In the genomic region with DNA sequence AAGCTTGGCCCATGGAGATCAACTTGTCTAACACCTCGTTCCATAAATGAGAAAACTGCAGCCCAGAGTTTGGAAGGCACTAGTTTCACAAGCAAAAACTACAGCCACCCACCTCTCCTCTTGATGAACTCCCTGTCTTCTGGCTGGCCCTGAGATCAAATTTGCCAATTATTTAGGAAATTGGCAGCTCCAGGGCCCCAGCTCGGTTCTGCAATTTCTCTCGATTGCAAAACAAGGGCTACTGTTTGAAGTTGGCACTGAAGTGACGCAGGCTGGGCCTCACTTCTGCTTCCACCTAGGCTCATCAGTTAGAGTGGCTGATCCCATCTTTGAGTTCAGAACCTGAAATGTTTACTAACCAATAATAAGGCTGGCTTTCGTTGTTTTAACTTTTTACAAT, we compare ENCODE assay signal across 1 cellular context.
TF ChIP-seq lines count a peak whose summit lies in the region.

No MANE protein-coding gene starts in this region.

TF ChIP-seq in K562, 482 proteins besides CTCF, POLR2A, EP300 and RAD21 (continued from another document):
- TF ChIP-seq, protein P1, sequence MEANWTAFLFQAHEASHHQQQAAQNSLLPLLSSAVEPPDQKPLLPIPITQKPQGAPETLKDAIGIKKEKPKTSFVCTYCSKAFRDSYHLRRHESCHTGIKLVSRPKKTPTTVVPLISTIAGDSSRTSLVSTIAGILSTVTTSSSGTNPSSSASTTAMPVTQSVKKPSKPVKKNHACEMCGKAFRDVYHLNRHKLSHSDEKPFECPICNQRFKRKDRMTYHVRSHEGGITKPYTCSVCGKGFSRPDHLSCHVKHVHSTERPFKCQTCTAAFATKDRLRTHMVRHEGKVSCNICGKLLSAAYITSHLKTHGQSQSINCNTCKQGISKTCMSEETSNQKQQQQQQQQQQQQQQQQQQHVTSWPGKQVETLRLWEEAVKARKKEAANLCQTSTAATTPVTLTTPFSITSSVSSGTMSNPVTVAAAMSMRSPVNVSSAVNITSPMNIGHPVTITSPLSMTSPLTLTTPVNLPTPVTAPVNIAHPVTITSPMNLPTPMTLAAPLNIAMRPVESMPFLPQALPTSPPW (CRISPR knock-in tag; IDR thresholded peaks at IDR 0.05) = peak; percentile 1; the same call in 1 of the 2 replicates
- TF ChIP-seq CBX8 (IDR thresholded peaks at IDR 0.05; ENCODE audit: borderline replicate concordance, extremely low read depth, low read depth, low read length, poor library complexity, severe bottlenecking) = no peak
- 0 out of 2 replicates have a peak, but pooled peaks have one; percentile 30 for TF ChIP-seq ZNF197 (CRISPR knock-in tag; IDR thresholded peaks at IDR 0.05; ENCODE audit: low read depth)
- TF ChIP-seq, protein P2, sequence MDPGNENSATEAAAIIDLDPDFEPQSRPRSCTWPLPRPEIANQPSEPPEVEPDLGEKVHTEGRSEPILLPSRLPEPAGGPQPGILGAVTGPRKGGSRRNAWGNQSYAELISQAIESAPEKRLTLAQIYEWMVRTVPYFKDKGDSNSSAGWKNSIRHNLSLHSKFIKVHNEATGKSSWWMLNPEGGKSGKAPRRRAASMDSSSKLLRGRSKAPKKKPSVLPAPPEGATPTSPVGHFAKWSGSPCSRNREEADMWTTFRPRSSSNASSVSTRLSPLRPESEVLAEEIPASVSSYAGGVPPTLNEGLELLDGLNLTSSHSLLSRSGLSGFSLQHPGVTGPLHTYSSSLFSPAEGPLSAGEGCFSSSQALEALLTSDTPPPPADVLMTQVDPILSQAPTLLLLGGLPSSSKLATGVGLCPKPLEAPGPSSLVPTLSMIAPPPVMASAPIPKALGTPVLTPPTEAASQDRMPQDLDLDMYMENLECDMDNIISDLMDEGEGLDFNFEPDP (CRISPR knock-in tag; IDR thresholded peaks at IDR 0.05) = no peak
TF ChIP-seq in K562: peak in this region for 6.
